In the genomic region with DNA sequence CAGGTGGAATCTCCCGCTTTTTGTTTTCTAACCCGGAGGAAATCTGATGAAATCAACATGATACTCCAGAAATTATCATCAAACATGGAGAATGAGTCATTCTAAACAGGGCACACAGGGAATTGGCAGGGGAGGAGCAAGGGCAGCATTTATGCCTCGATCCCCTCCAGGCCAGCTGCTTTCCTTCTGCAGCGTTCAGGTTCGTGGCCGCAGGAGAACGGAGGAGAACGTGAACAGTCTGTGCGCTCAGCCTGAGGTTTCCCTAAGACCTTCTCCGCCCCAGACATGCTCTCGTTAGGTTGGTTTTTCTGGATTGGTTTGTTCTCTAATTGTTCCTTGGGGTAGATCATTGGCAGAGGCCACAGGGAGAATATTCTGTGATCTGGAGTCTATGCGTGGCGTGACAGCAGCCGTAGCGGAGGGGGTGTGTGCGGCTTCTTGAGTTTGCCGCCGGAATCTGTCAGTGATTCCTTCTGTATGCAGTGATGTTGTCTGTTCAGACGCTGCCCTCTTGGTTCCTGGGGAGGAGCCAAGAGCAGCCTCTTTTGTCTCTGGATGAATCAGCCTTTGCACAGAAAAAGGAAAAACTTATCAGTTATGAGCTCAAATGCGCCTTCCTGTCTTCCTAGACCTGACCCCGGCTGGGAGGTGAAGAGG, we compare ENCODE assay signal across 10 cellular contexts.
DNase-seq lines count a peak whose midpoint lies in the region; ATAC-seq, FAIRE-seq and TF ChIP-seq lines count a peak whose summit lies in the region.
"Had no signal": no experiment of that assay in that cellular context is flagged by ENCODE, and none has a peak within 500 bp of the region (broad histone marks: within the 10 kb centered on the region; RNA-seq: fewer than 3 reads in every experiment).

No MANE protein-coding gene starts in this region.

- 42 to 72% (median 56%) methylated on average over 21 of the region's 21 CpGs for WGBS in small intestine, 3 donors

- CTCF ChIA-PET in Caco-2 (lab: Charles Lee): no interaction called here

- H3K27ac ChIP-seq in small intestine (ENCODE audit: low read depth in 1 of 2, low read length in 1 of 2): no peak overlapping the region
- H3K27ac ChIP-seq: heart right ventricle had no signal

- ATAC-seq in omental fat pad (ENCODE audit: low FRiP score) (peak; percentile 46), HG03045 (IDR thresholded peaks at IDR 0.05; ENCODE audit: unreplicated experiment) (no peak), GM18502 (IDR thresholded peaks at IDR 0.05; ENCODE audit: poor library complexity, unreplicated experiment) (no peak)

- no peak for FAIRE-seq in small intestine (lab: Jason Lieb, UNC)

- no TSS peak for BruUV-seq in Caco-2 (replicated peaks; lab: Mats Ljungman, UMichigan)

- no peak for TF ChIP-seq CTCF in Caco-2 (IDR thresholded peaks at IDR 0.05; ENCODE audit: insufficient read depth in 1 of 2, low read depth in 1 of 2, low read length in 1 of 2, severe bottlenecking in 1 of 2, unreplicated experiment in 1 of 2)
- TF ChIP-seq CTCF in omental fat pad (IDR thresholded peaks at IDR 0.05): no peak

- H3K27ac Mint-ChIP-seq in Caco-2 (ENCODE audit: unreplicated experiment): peak overlapping the region; percentile 59

- DNase-seq in Caco-2: no peak
- peak; percentile 69 for DNase-seq in NCI-H2171 treated with DMSO at 0.1 percent for 48 hours (lab: John Stamatoyannopoulos, UW)
- DNase-seq in dedifferentiated amniotic fluid mesenchymal stem cell (ENCODE audit: extremely low spot score): peak; percentile 83
- DNase-seq in omental fat pad (ENCODE audit: low spot score): no peak
- no peak for DNase-seq in small intestine
- no peak for DNase-seq in NCI-H524 treated with DMSO at 0.1 percent for 48 hours (lab: John Stamatoyannopoulos, UW)
- DNase-seq: activated naive CD4-positive, alpha-beta T cell had no signal

- H3K27me3 ChIP-seq in Caco-2 (replicated peaks; ENCODE audit: control insufficient read depth, insufficient read depth, low read length) (no peaks in the 10 kb centered on the region), small intestine (ENCODE audit: control insufficient read depth in 2 of 2, insufficient read depth in 2 of 2, low read length in 2 of 2) (no peaks in the 10 kb centered on the region)
- H3K27me3 ChIP-seq: heart right ventricle had no signal

- H3K4me3 Mint-ChIP-seq in Caco-2 (ENCODE audit: unreplicated experiment): no peak overlapping the region

- H3K4me1 ChIP-seq in Caco-2 (peaks cover 31% of the 10 kb centered on the region), small intestine (ENCODE audit: control insufficient read depth in 2 of 2, insufficient read depth in 1 of 2, low read depth in 1 of 2, low read length in 1 of 2) (peaks cover 9 to 21% of the 10 kb centered on the region in 2 donors)

- POLR2A ChIA-PET in Caco-2 (lab: Charles Lee): no interaction called here

- H3K4me1 Mint-ChIP-seq in Caco-2 (ENCODE audit: low read depth, unreplicated experiment): peaks cover 28% of the 10 kb centered on the region

- no peak overlapping the region for H3K4me3 ChIP-seq in Caco-2 (ENCODE audit: low read depth, low read length)
- no peak overlapping the region for H3K4me3 ChIP-seq in small intestine (ENCODE audit: low read depth in 1 of 2, low read length in 2 of 2)
- H3K4me3 ChIP-seq: heart right ventricle had no signal

- H3K36me3 ChIP-seq in Caco-2 (ENCODE audit: control insufficient read depth, insufficient read depth, low read length) (no peaks in the 10 kb centered on the region), small intestine (ENCODE audit: control insufficient read depth in 2 of 2, insufficient read depth in 2 of 2, low read length in 2 of 2) (no peaks in the 10 kb centered on the region)
- H3K36me3 ChIP-seq: heart right ventricle had no signal

- peaks cover 17% of the 10 kb centered on the region for H3K36me3 Mint-ChIP-seq in Caco-2 (ENCODE audit: insufficient read depth, unreplicated experiment)

- intact Hi-C loops in Caco-2 (cut with micrococcal nuclease; ENCODE audit: unreplicated experiment): no loop called here

- H3K9me3 ChIP-seq in Caco-2 (no peaks in the 10 kb centered on the region), small intestine (ENCODE audit: control insufficient read depth, low read depth) (no peaks in the 10 kb centered on the region)
- H3K9me3 ChIP-seq: heart right ventricle had no signal

- H3K27me3 Mint-ChIP-seq in Caco-2 (ENCODE audit: insufficient read depth, unreplicated experiment): no peaks in the 10 kb centered on the region

- no peaks in the 10 kb centered on the region for H3K9me3 Mint-ChIP-seq in Caco-2 (ENCODE audit: unreplicated experiment)

Comparison
In these comparisons a context has a peak if more than half of its experiments do, and no peak if none do; other contexts are left out.
1. DNase-seq: peak in NCI-H2171 treated with DMSO at 0.1 percent for 48 hours (single experiment) and dedifferentiated amniotic fluid mesenchymal stem cell (single experiment); none in Caco-2 (0 of 2), omental fat pad (single experiment), small intestine (single experiment) and NCI-H524 treated with DMSO at 0.1 percent for 48 hours (single experiment).